In the genomic region with DNA sequence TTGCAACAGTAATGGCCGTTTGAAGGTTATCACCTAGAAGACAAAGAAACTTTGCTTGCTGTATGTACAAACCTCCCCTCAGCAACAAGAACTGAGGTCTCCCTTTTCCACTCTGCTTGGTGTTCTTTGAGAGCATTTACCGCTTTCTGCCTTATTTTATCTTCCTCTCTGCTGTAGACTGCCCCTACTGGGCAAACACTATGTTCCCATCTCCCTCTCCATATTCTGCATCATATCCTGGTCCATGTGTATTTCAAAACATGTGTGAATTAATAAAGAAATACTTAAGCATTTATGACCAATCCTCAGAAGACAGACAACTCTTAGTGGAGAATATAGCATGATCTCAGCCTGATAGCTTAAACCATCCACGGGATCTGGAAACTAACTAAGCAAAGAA, we compare ENCODE assay signal across 18 cellular contexts.
DNase-seq lines count a peak whose midpoint lies in the region; ATAC-seq and TF ChIP-seq lines count a peak whose summit lies in the region.
"Had no signal": no experiment of that assay in that cellular context is flagged by ENCODE, and none has a peak within 500 bp of the region (broad histone marks: within the 10 kb centered on the region; RNA-seq: fewer than 3 reads in every experiment).

No MANE protein-coding gene starts in this region.

- H3K36me3 Mint-ChIP-seq in WTC11 = no peaks in the 10 kb centered on the region
- H3K36me3 Mint-ChIP-seq: activated naive CD8-positive, alpha-beta T cell; brain had no signal

- no peaks in the 10 kb centered on the region for H3K27me3 Mint-ChIP-seq in WTC11 (ENCODE audit: low read depth)
- H3K27me3 Mint-ChIP-seq: brain; dendritic cell treated with granulocyte-macrophage colony-stimulating factor and Interleukin-4, amounts not matched to agents 40 ng/mL and 50 ng/mL, for 4 days had no signal

- no peaks in the 10 kb centered on the region for H3K79me2 ChIP-seq in DND-41 (ENCODE audit: insufficient read depth, low read length)
- H3K79me2 ChIP-seq in Karpas-422 (ENCODE audit: low read length) = no peaks in the 10 kb centered on the region
- no peaks in the 10 kb centered on the region for H3K79me2 ChIP-seq in neural cell (replicated peaks; ENCODE audit: insufficient read depth, low read length)

- TF ChIP-seq RAD21 in neural cell (conservative IDR thresholded peaks at IDR 0.05) = no peak

- H3K9me2 ChIP-seq in Karpas-422 (replicated peaks; ENCODE audit: insufficient read depth, low read length) = no peaks in the 10 kb centered on the region
- H3K9me2 ChIP-seq in neural cell (ENCODE audit: insufficient read depth, low read length) = no peaks in the 10 kb centered on the region

- no peak overlapping the region for H3K4me2 ChIP-seq in DND-41 (ENCODE audit: insufficient read depth, low read length)
- H3K4me2 ChIP-seq in Karpas-422 (ENCODE audit: low read depth, low read length, poor library complexity, severe bottlenecking) = no peak overlapping the region
- H3K4me2 ChIP-seq in neural cell (ENCODE audit: low read length) = no peak overlapping the region

- no peak overlapping the region for H3K4me3 Mint-ChIP-seq in WTC11
- H3K4me3 Mint-ChIP-seq: activated CD4-positive, alpha-beta T cell treated with anti-CD3 and anti-CD28 coated beads, Interleukin-2, amount 10 ng/mL, durations not matched to agents 7 days and 5 days; activated naive CD8-positive, alpha-beta T cell; brain; dendritic cell treated with granulocyte-macrophage colony-stimulating factor and Interleukin-4, amounts not matched to agents 40 ng/mL and 50 ng/mL, for 4 days had no signal

- CTCF ChIA-PET in WTC11 (lab: Charles Lee) = no interaction called here

- TF ChIP-seq EP300 in neural cell (conservative IDR thresholded peaks at IDR 0.05; ENCODE audit: poor library complexity, severe bottlenecking) = no peak

- H4K20me1 ChIP-seq in DND-41 (ENCODE audit: insufficient read depth, low read length) (no peaks in the 10 kb centered on the region), Karpas-422 (ENCODE audit: insufficient read depth, low read depth, low read length) (no peaks in the 10 kb centered on the region), neural cell (ENCODE audit: insufficient read depth) (no peaks in the 10 kb centered on the region)

- H3K36me3 ChIP-seq in DND-41 (ENCODE audit: insufficient read depth, low read length) (no peaks in the 10 kb centered on the region), Karpas-422 (ENCODE audit: insufficient read depth, low read length) (no peaks in the 10 kb centered on the region), neural cell (ENCODE audit: insufficient read depth, low read length) (no peaks in the 10 kb centered on the region)

- H3K9me3 ChIP-seq in DND-41 (ENCODE audit: insufficient read depth, low read length, severe bottlenecking) (no peaks in the 10 kb centered on the region), Karpas-422 (ENCODE audit: low read length) (no peaks in the 10 kb centered on the region), neural cell (ENCODE audit: low read length) (no peaks in the 10 kb centered on the region)

- H3K4me3 ChIP-seq in DND-41 (ENCODE audit: low read depth in 1 of 2, low read length in 2 of 2) (no peak overlapping the region), Karpas-422 (ENCODE audit: low read length) (no peak overlapping the region), neural cell (ENCODE audit: low read length) (no peak overlapping the region)

- peaks cover 11% of the 10 kb centered on the region for H3K27me3 ChIP-seq in DND-41 (ENCODE audit: insufficient read depth, low read length, poor library complexity)
- no peaks in the 10 kb centered on the region for H3K27me3 ChIP-seq in Karpas-422 (ENCODE audit: low read length)
- no peaks in the 10 kb centered on the region for H3K27me3 ChIP-seq in neural cell (ENCODE audit: insufficient read depth, low read depth, low read length)

- peaks cover 11% of the 10 kb centered on the region for H3K4me1 Mint-ChIP-seq in WTC11
- H3K4me1 Mint-ChIP-seq: activated CD4-positive, alpha-beta T cell treated with anti-CD3 and anti-CD28 coated beads, Interleukin-2, amount 10 ng/mL, durations not matched to agents 7 days and 5 days had no signal

- no peak for DNase-seq in DND-41
- peak; percentile 55 for DNase-seq in Karpas-422
- no peak for DNase-seq in WTC11 (ENCODE audit: low spot score)
- no peak for DNase-seq in activated naive CD4-positive, alpha-beta T cell treated with Interleukin-2 at 50 U/mL for 16 hours
- no peak for DNase-seq in HK-2 (ENCODE audit: unreplicated experiment)
- no peak for DNase-seq in GM20000 (ENCODE audit: low spot score)
- DNase-seq: activated CD4-positive, alpha-beta T cell treated with anti-CD3 and anti-CD28 coated beads, Interleukin-2, amount 10 ng/mL, durations not matched to agents 7 days and 5 days; GF-D8; H7; MM.1S; NCI-H2029; NCI-H524 treated with DMSO at 0.1 percent for 48 hours; SW 1271 had no signal

- H2AFZ ChIP-seq in DND-41 (ENCODE audit: low read depth, low read length) (no peak overlapping the region), Karpas-422 (ENCODE audit: low read length) (no peak overlapping the region), neural cell (ENCODE audit: low read depth, low read length) (no peak overlapping the region)

- POLR2A ChIA-PET in WTC11 (lab: Charles Lee) = no interaction called here

- no peak overlapping the region for H3K27ac ChIP-seq in DND-41 (ENCODE audit: low read length)
- no peak overlapping the region for H3K27ac ChIP-seq in Karpas-422 (ENCODE audit: low read length)
- H3K27ac ChIP-seq in neural cell (ENCODE audit: low read length) = no peak overlapping the region

- H3K27ac Mint-ChIP-seq in WTC11 = no peak overlapping the region
- H3K27ac Mint-ChIP-seq: activated CD4-positive, alpha-beta T cell treated with anti-CD3 and anti-CD28 coated beads, Interleukin-2, amount 10 ng/mL, durations not matched to agents 7 days and 5 days; activated naive CD8-positive, alpha-beta T cell; dendritic cell treated with granulocyte-macrophage colony-stimulating factor and Interleukin-4, amounts not matched to agents 40 ng/mL and 50 ng/mL, for 4 days had no signal

- H3F3A ChIP-seq in neural cell (ENCODE audit: insufficient read depth, low read length, poor library complexity, severe bottlenecking) = peaks cover 3% of the 10 kb centered on the region

- TF ChIP-seq CTCF in DND-41 (IDR thresholded peaks at IDR 0.05; ENCODE audit: borderline replicate concordance, extremely low read depth, low read length, poor library complexity, severe bottlenecking) (peak; percentile 16), WTC11 (IDR thresholded peaks at IDR 0.05) (no peak), neural cell (IDR thresholded peaks at IDR 0.05; ENCODE audit: poor library complexity, severe bottlenecking) (peak; percentile 46), GM20000 (IDR thresholded peaks at IDR 0.05; ENCODE audit: extremely low read depth, missing control alignments) (no peak)

- no peak overlapping the region for H3K9ac ChIP-seq in DND-41 (ENCODE audit: low read depth, low read length)
- no peak overlapping the region for H3K9ac ChIP-seq in Karpas-422 (ENCODE audit: low read length)
- H3K9ac ChIP-seq in neural cell (ENCODE audit: low read length) = no peak overlapping the region

- no peaks in the 10 kb centered on the region for H3K9me3 Mint-ChIP-seq in WTC11
- H3K9me3 Mint-ChIP-seq: activated CD4-positive, alpha-beta T cell treated with anti-CD3 and anti-CD28 coated beads, Interleukin-2, amount 10 ng/mL, durations not matched to agents 7 days and 5 days had no signal

- no peak for ATAC-seq in DND-41 (ENCODE audit: insufficient read depth, low read depth)
- ATAC-seq in WTC11 = peak; percentile 78
- no peak for ATAC-seq in HG02571 (IDR thresholded peaks at IDR 0.05; ENCODE audit: unreplicated experiment)

- H3K4me1 ChIP-seq in DND-41 (ENCODE audit: insufficient read depth, low read length) (no peaks in the 10 kb centered on the region), Karpas-422 (ENCODE audit: low read length) (no peaks in the 10 kb centered on the region)

TF ChIP-seq in neural cell, 6 proteins besides CTCF, POLR2A, EP300 and RAD21:
- TF ChIP-seq POLR2AphosphoS5 (IDR thresholded peaks at IDR 0.05) (no peak), TAF1 (IDR thresholded peaks at IDR 0.05; ENCODE audit: low read depth) (no peak), SMC3 (conservative IDR thresholded peaks at IDR 0.05; ENCODE audit: poor library complexity) (no peak), MXI1 (conservative IDR thresholded peaks at IDR 0.05; ENCODE audit: poor library complexity, severe bottlenecking) (no peak), EZH2 (IDR thresholded peaks at IDR 0.05; ENCODE audit: borderline replicate concordance, insufficient read depth, low read length, poor library complexity, severe bottlenecking) (no peak)
- TF ChIP-seq, protein P1, sequence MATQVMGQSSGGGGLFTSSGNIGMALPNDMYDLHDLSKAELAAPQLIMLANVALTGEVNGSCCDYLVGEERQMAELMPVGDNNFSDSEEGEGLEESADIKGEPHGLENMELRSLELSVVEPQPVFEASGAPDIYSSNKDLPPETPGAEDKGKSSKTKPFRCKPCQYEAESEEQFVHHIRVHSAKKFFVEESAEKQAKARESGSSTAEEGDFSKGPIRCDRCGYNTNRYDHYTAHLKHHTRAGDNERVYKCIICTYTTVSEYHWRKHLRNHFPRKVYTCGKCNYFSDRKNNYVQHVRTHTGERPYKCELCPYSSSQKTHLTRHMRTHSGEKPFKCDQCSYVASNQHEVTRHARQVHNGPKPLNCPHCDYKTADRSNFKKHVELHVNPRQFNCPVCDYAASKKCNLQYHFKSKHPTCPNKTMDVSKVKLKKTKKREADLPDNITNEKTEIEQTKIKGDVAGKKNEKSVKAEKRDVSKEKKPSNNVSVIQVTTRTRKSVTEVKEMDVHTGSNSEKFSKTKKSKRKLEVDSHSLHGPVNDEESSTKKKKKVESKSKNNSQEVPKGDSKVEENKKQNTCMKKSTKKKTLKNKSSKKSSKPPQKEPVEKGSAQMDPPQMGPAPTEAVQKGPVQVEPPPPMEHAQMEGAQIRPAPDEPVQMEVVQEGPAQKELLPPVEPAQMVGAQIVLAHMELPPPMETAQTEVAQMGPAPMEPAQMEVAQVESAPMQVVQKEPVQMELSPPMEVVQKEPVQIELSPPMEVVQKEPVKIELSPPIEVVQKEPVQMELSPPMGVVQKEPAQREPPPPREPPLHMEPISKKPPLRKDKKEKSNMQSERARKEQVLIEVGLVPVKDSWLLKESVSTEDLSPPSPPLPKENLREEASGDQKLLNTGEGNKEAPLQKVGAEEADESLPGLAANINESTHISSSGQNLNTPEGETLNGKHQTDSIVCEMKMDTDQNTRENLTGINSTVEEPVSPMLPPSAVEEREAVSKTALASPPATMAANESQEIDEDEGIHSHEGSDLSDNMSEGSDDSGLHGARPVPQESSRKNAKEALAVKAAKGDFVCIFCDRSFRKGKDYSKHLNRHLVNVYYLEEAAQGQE (IDR thresholded peaks at IDR 0.05; ENCODE audit: borderline replicate concordance) = no peak

Comparison
In these comparisons a context has a peak if more than half of its experiments do, and no peak if none do; other contexts are left out.
1. CTCF ChIP-seq: peak in DND-41 (single experiment) and neural cell (single experiment); none in WTC11 (single experiment) and GM20000 (single experiment).